ENCODE assay signal across 29 cellular contexts in genomic region chr16:6021544-6021943, GRCh38.
"Had no signal": no experiment of that assay in that cellular context is flagged by ENCODE, and none has a peak within 500 bp of the region (broad histone marks: within the 10 kb centered on the region; RNA-seq: fewer than 3 reads in every experiment).

No MANE protein-coding gene starts in this region.

- H3K4me1 ChIP-seq: foreskin keratinocyte, left lung, psoas muscle, suprapubic skin, thyroid gland had no signal

- H3K4me1 Mint-ChIP-seq: mesothelial cell of epicardium; naive B cell; stimulated activated naive CD8-positive, alpha-beta T cell treated with anti-CD3 and anti-CD28 coated beads, Interleukin-15, amount 100 ng/mL, for 72 hours had no signal

- H3K4me3 Mint-ChIP-seq: mesothelial cell of epicardium; naive B cell; natural killer cell treated with Interleukin-12 subunit alpha and Interleukin-12 subunit beta and Interleukin-15 and Interleukin-18, amount 100 ng/mL, for 72 hours; stimulated activated naive CD8-positive, alpha-beta T cell treated with anti-CD3 and anti-CD28 coated beads, Interleukin-15, amount 100 ng/mL, for 72 hours had no signal

- FAIRE-seq: colon, endothelial cell of umbilical vein, islet of Langerhans had no signal

- H3K4me3 ChIP-seq: esophagus muscularis mucosa, gastroesophageal sphincter, heart right ventricle, left lung, mucosa of descending colon, ovary, psoas muscle, skin epidermis, suprapubic skin, thyroid gland had no signal

- H3K27ac ChIP-seq: esophagus muscularis mucosa, foreskin keratinocyte, gastroesophageal sphincter, heart right ventricle, left lung, ovary, psoas muscle, skin epidermis, suprapubic skin, thyroid gland had no signal

- H3K9me3 Mint-ChIP-seq: mesothelial cell of epicardium; natural killer cell treated with Interleukin-12 subunit alpha and Interleukin-12 subunit beta and Interleukin-15 and Interleukin-18, amount 100 ng/mL, for 72 hours had no signal

- H3K36me3 Mint-ChIP-seq: mesothelial cell of epicardium; naive B cell; natural killer cell treated with Interleukin-12 subunit alpha and Interleukin-12 subunit beta and Interleukin-15 and Interleukin-18, amount 100 ng/mL, for 72 hours had no signal

- H3K27me3 ChIP-seq: ovary, thyroid gland had no signal

- ATAC-seq: foreskin keratinocyte; gastroesophageal sphincter; heart right ventricle; left cardiac atrium; left lung; mucosa of descending colon; natural killer cell treated with Interleukin-12 subunit alpha and Interleukin-12 subunit beta and Interleukin-15 and Interleukin-18, amount 100 ng/mL, for 72 hours; psoas muscle; right cardiac atrium; stimulated activated naive CD8-positive, alpha-beta T cell treated with anti-CD3 and anti-CD28 coated beads, Interleukin-15, amount 100 ng/mL, for 72 hours had no signal

- DNase-seq: effector memory CD4-positive, alpha-beta T cell; foreskin keratinocyte; heart right ventricle; hippocampal formation; left cardiac atrium; left lung; mesenchymal stem cell; mucosa of descending colon; naive B cell; occipital lobe; ovary; posterior cingulate gyrus; psoas muscle; right cardiac atrium; stimulated activated CD4-positive, alpha-beta T cell treated with anti-CD3 and anti-CD28 coated beads, Interleukin-15, amount 100 ng/mL, for 24 hours; stimulated activated CD4-positive, alpha-beta T cell treated with anti-CD3 and anti-CD28 coated beads, Interleukin-2, amount 100 ng/mL, for 48 hours; stimulated activated naive CD4-positive, alpha-beta T cell; stimulated activated naive CD8-positive, alpha-beta T cell treated with anti-CD3 and anti-CD28 coated beads, Interleukin-15, amount 100 ng/mL, for 72 hours; thyroid gland; trophoblast cell had no signal

- H3K36me3 ChIP-seq: esophagus muscularis mucosa, gastroesophageal sphincter, heart right ventricle, left lung, ovary, suprapubic skin, thyroid gland had no signal

- H3K27ac Mint-ChIP-seq: mesothelial cell of epicardium; naive B cell; natural killer cell treated with Interleukin-12 subunit alpha and Interleukin-12 subunit beta and Interleukin-15 and Interleukin-18, amount 100 ng/mL, for 72 hours; stimulated activated naive CD8-positive, alpha-beta T cell treated with anti-CD3 and anti-CD28 coated beads, Interleukin-15, amount 100 ng/mL, for 72 hours had no signal

- H3K9me3 ChIP-seq: esophagus muscularis mucosa, gastroesophageal sphincter, heart right ventricle, left lung, mucosa of descending colon, psoas muscle, suprapubic skin, thyroid gland had no signal
